Comparison of ENCODE assay signal across 18 cellular contexts in the genomic region with DNA sequence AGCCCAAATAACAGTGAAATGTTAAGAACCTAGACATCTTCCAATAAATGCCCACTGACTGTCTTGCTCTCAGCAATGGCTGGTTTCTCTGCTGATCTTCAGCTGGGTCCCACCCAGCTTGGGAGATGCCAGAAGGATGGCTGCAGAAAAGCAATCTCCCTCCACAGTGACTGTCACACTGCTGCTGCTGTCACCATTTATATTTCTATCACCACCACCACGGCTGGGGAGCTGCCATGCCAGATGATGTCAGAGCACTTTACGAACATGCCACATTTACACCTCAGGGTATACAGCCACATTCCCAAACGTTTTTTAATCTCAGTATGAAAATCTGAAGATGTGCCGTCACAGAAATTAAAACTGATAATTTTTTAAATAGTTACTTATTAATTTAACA. TPM values are rescaled to one million over a fixed set of nuclear protein-coding genes. Genes with fewer than 3 reads are reported as not detected.
DNase-seq lines count a peak whose midpoint lies in the region; TF ChIP-seq lines count a peak whose summit lies in the region.
"Had no signal": no experiment of that assay in that cellular context is flagged by ENCODE, and none has a peak within 500 bp of the region (broad histone marks: within the 10 kb centered on the region; RNA-seq: fewer than 3 reads in every experiment).

No MANE protein-coding gene starts in this region.

- peak; percentile 21 for DNase-seq in Karpas-422
- peak; percentile 29 for DNase-seq in esophagus muscularis mucosa (ENCODE audit: extremely low spot score)
- DNase-seq in osteocyte (ENCODE audit: extremely low spot score, unreplicated experiment): no peak
- no peak for DNase-seq in breast epithelium (ENCODE audit: low spot score in 2 of 2)
- DNase-seq in activated effector memory CD4-positive, alpha-beta T cell treated with Interleukin-2 at 50 U/mL for 16 hours: no peak
- DNase-seq in SKM-1 treated with dmso at 0.1 percent for 144 hours (lab: John Stamatoyannopoulos, UW; ENCODE audit: unreplicated experiment): no peak
- DNase-seq: CD4-positive, CD25-positive, alpha-beta regulatory T cell; CD8-positive, alpha-beta memory T cell; DMS53; DMS79 treated with DMSO at 0.1 percent for 48 hours; GF-D8; GOT3; H7; HCEC 1CT had no signal

- no peak overlapping the region for H3K4me3 Mint-ChIP-seq in osteocyte (ENCODE audit: unreplicated experiment)
- H3K4me3 Mint-ChIP-seq: B cell; CD4-positive, CD25-positive, alpha-beta regulatory T cell; CD8-positive, alpha-beta memory T cell had no signal

- no peak for TF ChIP-seq POLR2A in esophagus muscularis mucosa (IDR thresholded peaks at IDR 0.05; ENCODE audit: low read depth)
- no peak for TF ChIP-seq POLR2A in breast epithelium (IDR thresholded peaks at IDR 0.05)

- H3K9me2 ChIP-seq in Karpas-422 (replicated peaks; ENCODE audit: insufficient read depth, low read length): no peaks in the 10 kb centered on the region

- H3K9me3 ChIP-seq in Karpas-422 (ENCODE audit: low read length): no peaks in the 10 kb centered on the region
- H3K9me3 ChIP-seq in esophagus muscularis mucosa: no peaks in the 10 kb centered on the region
- H3K9me3 ChIP-seq in breast epithelium: no peaks in the 10 kb centered on the region
- H3K9me3 ChIP-seq: BLaER1 had no signal

- TF ChIP-seq CTCF in esophagus muscularis mucosa (IDR thresholded peaks at IDR 0.05) (no peak), osteocyte (IDR thresholded peaks at IDR 0.05) (no peak), breast epithelium (IDR thresholded peaks at IDR 0.05) (no peak)

- H3K36me3 Mint-ChIP-seq in osteocyte (ENCODE audit: unreplicated experiment): no peaks in the 10 kb centered on the region
- H3K36me3 Mint-ChIP-seq: CD4-positive, CD25-positive, alpha-beta regulatory T cell; CD8-positive, alpha-beta memory T cell had no signal

- no peak overlapping the region for H3K4me2 ChIP-seq in Karpas-422 (ENCODE audit: low read depth, low read length, poor library complexity, severe bottlenecking)
- H3K4me2 ChIP-seq: BLaER1 had no signal

- no peaks in the 10 kb centered on the region for H3K9me3 Mint-ChIP-seq in osteocyte (ENCODE audit: unreplicated experiment)
- H3K9me3 Mint-ChIP-seq: CD8-positive, alpha-beta memory T cell had no signal

- H3K9ac ChIP-seq in Karpas-422 (ENCODE audit: low read length): no peak overlapping the region
- H3K9ac ChIP-seq: BLaER1 had no signal

- no peak overlapping the region for H2AFZ ChIP-seq in Karpas-422 (ENCODE audit: low read length)

- H3K4me1 Mint-ChIP-seq in osteocyte (ENCODE audit: unreplicated experiment): peaks cover 70% of the 10 kb centered on the region
- H3K4me1 Mint-ChIP-seq: B cell; CD4-positive, CD25-positive, alpha-beta regulatory T cell; CD8-positive, alpha-beta memory T cell had no signal

- peak overlapping the region; percentile 46 for H3K27ac Mint-ChIP-seq in osteocyte (ENCODE audit: unreplicated experiment)
- H3K27ac Mint-ChIP-seq: B cell; CD4-positive, CD25-positive, alpha-beta regulatory T cell; CD8-positive, alpha-beta memory T cell had no signal

- no peaks in the 10 kb centered on the region for H4K20me1 ChIP-seq in Karpas-422 (ENCODE audit: insufficient read depth, low read depth, low read length)
- H4K20me1 ChIP-seq: BLaER1 had no signal

- no peaks in the 10 kb centered on the region for H3K27me3 Mint-ChIP-seq in osteocyte (ENCODE audit: unreplicated experiment)

- H3K36me3 ChIP-seq in Karpas-422 (ENCODE audit: insufficient read depth, low read length) (no peaks in the 10 kb centered on the region), esophagus muscularis mucosa (no peaks in the 10 kb centered on the region), breast epithelium (no peaks in the 10 kb centered on the region)
- H3K36me3 ChIP-seq: BLaER1 had no signal

- H3K27me3 ChIP-seq in Karpas-422 (ENCODE audit: low read length) (no peaks in the 10 kb centered on the region), esophagus muscularis mucosa (no peaks in the 10 kb centered on the region), breast epithelium (no peaks in the 10 kb centered on the region)
- H3K27me3 ChIP-seq: BLaER1 had no signal

- H3K79me2 ChIP-seq in Karpas-422 (ENCODE audit: low read length): no peaks in the 10 kb centered on the region

- TF ChIP-seq EP300 in esophagus muscularis mucosa (IDR thresholded peaks at IDR 0.05): no peak

- H3K4me1 ChIP-seq in Karpas-422 (ENCODE audit: low read length) (no peaks in the 10 kb centered on the region), esophagus muscularis mucosa (no peaks in the 10 kb centered on the region), breast epithelium (no peaks in the 10 kb centered on the region)
- H3K4me1 ChIP-seq: BLaER1 had no signal

- intact Hi-C loops in esophagus muscularis mucosa (cut with DNase I): no loop called here
- intact Hi-C loops in breast epithelium (cut with DNase I; ENCODE audit: low total_unique reads): no loop called here

- no peak overlapping the region for H3K4me3 ChIP-seq in Karpas-422 (ENCODE audit: low read length)
- H3K4me3 ChIP-seq in esophagus muscularis mucosa: no peak overlapping the region
- no peak overlapping the region for H3K4me3 ChIP-seq in breast epithelium
- H3K4me3 ChIP-seq: BLaER1 had no signal

- 67% methylated on average over 4 of the region's 4 CpGs for WGBS in esophagus muscularis mucosa

- H3K27ac ChIP-seq in Karpas-422 (ENCODE audit: low read length) (no peak overlapping the region), esophagus muscularis mucosa (replicated peaks in 1 of 4) (no peak overlapping the region), breast epithelium (no peak overlapping the region)
- H3K27ac ChIP-seq: 22Rv1, BLaER1, C4-2B had no signal

RNA-seq across cellular contexts. Expression of a gene that starts 29.8 kb away (rescaled TPM):
- not detected in 2 replicates for total RNA-seq in Karpas-422 (2014; rRNA removed; shearing (Covaris generic); ENCODE audit: low replicate concordance)
- 10 to 100 TPM; 17.0 to 28.8 (median 21.8) TPM for total RNA-seq in esophagus muscularis mucosa
- 236 and 267 TPM in 2 replicates for total RNA-seq in osteocyte
- 100 to 1,000 TPM in 1 of 3 donors, 10 to 100 TPM in 2; 27.5 to 107 (median 34.4) TPM for total RNA-seq in breast epithelium

Comparison
In these comparisons a context has a peak if more than half of its experiments do, and no peak if none do; other contexts are left out.
1. DNase-seq: peak in Karpas-422 (single experiment) and esophagus muscularis mucosa (single experiment); none in osteocyte (single experiment), breast epithelium (0 of 2), activated effector memory CD4-positive, alpha-beta T cell treated with Interleukin-2 at 50 U/mL for 16 hours (single experiment) and SKM-1 treated with dmso at 0.1 percent for 144 hours (single experiment).
2. RNA of a gene that starts 29.8 kb away (total RNA-seq): 236 to 267 TPM in osteocyte, 27.5 to 107 TPM in breast epithelium and 17.0 to 28.8 TPM in esophagus muscularis mucosa; not detected in Karpas-422; every median in the first group is over 10 times any median in the second.